Comparison of ENCODE assay signal across 1 cellular context in the genomic region with DNA sequence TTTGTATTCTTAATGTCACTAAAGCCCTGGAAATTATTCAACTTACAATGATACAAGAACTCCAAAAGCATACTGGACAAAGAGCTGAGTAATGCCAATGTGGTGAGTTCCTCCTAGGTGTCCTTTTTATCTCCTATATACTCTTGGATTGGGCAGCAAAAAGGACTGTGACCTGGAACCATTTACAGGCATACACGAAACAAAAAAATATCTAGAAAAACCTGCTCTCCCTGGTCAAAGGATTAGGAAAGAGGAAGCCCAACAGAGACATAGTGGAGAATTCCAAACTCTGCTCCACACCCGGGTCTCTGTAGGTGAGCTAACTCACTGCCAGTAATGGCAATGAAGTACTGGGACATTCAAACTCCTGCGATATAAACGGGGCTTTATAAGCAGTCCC.
TF ChIP-seq lines count a peak whose summit lies in the region.

No MANE protein-coding gene starts in this region.

TF ChIP-seq in GM23338, 12 proteins besides CTCF, POLR2A, EP300 and RAD21 (continued from another document):
- TF ChIP-seq REST (IDR thresholded peaks at IDR 0.05; ENCODE audit: unreplicated experiment) (no peak), EZH2 (IDR thresholded peaks at IDR 0.05; ENCODE audit: low read depth, unreplicated experiment) (no peak), NANOG (IDR thresholded peaks at IDR 0.05; ENCODE audit: borderline replicate concordance) (no peak), ETS1 (IDR thresholded peaks at IDR 0.05) (no peak), JUNB (IDR thresholded peaks at IDR 0.05; ENCODE audit: unreplicated experiment) (no peak)
- TF ChIP-seq, protein P1, sequence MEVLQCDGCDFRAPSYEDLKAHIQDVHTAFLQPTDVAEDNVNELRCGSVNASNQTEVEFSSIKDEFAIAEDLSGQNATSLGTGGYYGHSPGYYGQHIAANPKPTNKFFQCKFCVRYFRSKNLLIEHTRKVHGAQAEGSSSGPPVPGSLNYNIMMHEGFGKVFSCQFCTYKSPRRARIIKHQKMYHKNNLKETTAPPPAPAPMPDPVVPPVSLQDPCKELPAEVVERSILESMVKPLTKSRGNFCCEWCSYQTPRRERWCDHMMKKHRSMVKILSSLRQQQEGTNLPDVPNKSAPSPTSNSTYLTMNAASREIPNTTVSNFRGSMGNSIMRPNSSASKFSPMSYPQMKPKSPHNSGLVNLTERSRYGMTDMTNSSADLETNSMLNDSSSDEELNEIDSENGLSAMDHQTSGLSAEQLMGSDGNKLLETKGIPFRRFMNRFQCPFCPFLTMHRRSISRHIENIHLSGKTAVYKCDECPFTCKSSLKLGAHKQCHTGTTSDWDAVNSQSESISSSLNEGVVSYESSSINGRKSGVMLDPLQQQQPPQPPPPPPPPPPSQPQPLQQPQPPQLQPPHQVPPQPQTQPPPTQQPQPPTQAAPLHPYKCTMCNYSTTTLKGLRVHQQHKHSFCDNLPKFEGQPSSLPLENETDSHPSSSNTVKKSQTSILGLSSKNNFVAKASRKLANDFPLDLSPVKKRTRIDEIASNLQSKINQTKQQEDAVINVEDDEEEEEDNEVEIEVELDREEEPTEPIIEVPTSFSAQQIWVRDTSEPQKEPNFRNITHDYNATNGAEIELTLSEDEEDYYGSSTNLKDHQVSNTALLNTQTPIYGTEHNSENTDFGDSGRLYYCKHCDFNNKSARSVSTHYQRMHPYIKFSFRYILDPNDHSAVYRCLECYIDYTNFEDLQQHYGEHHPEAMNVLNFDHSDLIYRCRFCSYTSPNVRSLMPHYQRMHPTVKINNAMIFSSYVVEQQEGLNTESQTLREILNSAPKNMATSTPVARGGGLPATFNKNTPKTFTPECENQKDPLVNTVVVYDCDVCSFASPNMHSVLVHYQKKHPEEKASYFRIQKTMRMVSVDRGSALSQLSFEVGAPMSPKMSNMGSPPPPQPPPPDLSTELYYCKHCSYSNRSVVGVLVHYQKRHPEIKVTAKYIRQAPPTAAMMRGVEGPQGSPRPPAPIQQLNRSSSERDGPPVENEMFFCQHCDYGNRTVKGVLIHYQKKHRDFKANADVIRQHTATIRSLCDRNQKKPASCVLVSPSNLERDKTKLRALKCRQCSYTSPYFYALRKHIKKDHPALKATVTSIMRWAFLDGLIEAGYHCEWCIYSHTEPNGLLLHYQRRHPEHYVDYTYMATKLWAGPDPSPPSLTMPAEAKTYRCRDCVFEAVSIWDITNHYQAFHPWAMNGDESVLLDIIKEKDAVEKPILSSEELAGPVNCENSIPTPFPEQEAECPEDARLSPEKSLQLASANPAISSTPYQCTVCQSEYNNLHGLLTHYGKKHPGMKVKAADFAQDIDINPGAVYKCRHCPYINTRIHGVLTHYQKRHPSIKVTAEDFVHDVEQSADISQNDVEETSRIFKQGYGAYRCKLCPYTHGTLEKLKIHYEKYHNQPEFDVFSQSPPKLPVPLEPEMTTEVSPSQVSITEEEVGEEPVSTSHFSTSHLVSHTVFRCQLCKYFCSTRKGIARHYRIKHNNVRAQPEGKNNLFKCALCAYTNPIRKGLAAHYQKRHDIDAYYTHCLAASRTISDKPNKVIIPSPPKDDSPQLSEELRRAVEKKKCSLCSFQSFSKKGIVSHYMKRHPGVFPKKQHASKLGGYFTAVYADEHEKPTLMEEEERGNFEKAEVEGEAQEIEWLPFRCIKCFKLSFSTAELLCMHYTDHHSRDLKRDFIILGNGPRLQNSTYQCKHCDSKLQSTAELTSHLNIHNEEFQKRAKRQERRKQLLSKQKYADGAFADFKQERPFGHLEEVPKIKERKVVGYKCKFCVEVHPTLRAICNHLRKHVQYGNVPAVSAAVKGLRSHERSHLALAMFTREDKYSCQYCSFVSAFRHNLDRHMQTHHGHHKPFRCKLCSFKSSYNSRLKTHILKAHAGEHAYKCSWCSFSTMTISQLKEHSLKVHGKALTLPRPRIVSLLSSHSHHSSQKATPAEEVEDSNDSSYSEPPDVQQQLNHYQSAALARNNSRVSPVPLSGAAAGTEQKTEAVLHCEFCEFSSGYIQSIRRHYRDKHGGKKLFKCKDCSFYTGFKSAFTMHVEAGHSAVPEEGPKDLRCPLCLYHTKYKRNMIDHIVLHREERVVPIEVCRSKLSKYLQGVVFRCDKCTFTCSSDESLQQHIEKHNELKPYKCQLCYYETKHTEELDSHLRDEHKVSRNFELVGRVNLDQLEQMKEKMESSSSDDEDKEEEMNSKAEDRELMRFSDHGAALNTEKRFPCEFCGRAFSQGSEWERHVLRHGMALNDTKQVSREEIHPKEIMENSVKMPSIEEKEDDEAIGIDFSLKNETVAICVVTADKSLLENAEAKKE (CRISPR knock-in tag; IDR thresholded peaks at IDR 0.05), result no peak
